Comparison of ENCODE assay signal across 11 cellular contexts in the genomic region with DNA sequence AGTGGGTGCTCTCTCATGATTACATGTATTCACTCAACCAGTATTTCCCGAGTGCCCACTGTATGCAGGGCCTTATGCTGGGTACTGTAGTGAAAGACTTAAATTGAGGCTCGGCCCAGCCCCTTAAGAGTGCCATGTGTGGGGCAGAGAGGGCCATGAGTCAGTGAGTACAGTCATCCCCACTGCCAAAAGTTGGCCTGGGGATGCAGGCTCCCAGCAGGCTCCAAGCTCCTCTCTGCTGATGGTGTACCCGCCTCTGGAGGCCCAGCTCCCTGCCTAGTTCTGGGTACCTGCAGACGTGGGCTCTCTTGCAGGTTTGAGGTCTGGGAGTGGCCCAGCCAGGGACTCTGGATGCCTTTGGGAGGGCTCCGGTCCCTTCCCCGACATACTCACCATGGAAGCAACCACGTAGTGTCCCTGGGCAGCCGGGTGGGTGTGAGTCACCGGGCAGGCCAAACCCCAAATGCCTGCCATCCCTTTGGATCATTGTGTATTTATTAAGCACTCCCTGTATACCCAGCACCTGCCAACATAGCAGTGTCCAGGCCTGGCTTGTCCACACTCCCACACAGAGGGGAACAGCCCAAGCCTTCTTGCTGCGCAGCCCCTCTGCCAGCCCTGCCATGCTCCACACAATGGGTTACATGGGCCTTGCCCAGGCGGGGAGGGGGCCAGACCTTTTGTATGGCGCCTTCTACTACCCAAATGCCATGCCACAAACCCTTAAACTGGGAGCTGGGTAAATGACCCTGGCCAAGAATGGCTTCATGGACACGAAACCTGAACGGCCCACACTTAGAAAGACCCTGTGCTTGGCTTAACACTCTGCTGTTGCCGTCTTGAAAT.
DNase-seq lines count a peak whose midpoint lies in the region; ATAC-seq and TF ChIP-seq lines count a peak whose summit lies in the region.
"Had no signal": no experiment of that assay in that cellular context is flagged by ENCODE, and none has a peak within 500 bp of the region (broad histone marks: within the 10 kb centered on the region; RNA-seq: fewer than 3 reads in every experiment).

No MANE protein-coding gene starts in this region.

- peak overlapping the region; percentile 25 for H3K27ac Mint-ChIP-seq in activated CD8-positive, alpha-beta T cell treated with anti-CD3 and anti-CD28 coated beads for 36 hours
- H3K27ac Mint-ChIP-seq in type B pancreatic cell: no peak overlapping the region
- H3K27ac Mint-ChIP-seq: CD4-positive, alpha-beta T cell; progenitor cell of endocrine pancreas had no signal

- intact Hi-C loops in activated CD8-positive, alpha-beta T cell treated with anti-CD3 and anti-CD28 coated beads for 36 hours (cut with micrococcal nuclease): no loop called here

- CTCF ChIA-PET in activated CD8-positive, alpha-beta T cell treated with anti-CD3 and anti-CD28 coated beads for 36 hours (lab: Charles Lee): interaction anchor here (1.3 to 1.4 kb wide), 3 partner anchors 10 to 199 kb away, joined by 3 read pairs; no protein-coding TSS in a partner anchor

- TF ChIP-seq CTCF in activated CD8-positive, alpha-beta T cell treated with anti-CD3 and anti-CD28 coated beads for 36 hours (IDR thresholded peaks at IDR 0.05): no peak
- TF ChIP-seq CTCF in type B pancreatic cell (conservative IDR thresholded peaks at IDR 0.05): no peak

- no peaks in the 10 kb centered on the region for H3K9me3 Mint-ChIP-seq in activated CD8-positive, alpha-beta T cell treated with anti-CD3 and anti-CD28 coated beads for 36 hours
- H3K9me3 Mint-ChIP-seq in type B pancreatic cell: no peaks in the 10 kb centered on the region
- H3K9me3 Mint-ChIP-seq: CD4-positive, alpha-beta T cell had no signal

- H3K4me1 Mint-ChIP-seq in activated CD8-positive, alpha-beta T cell treated with anti-CD3 and anti-CD28 coated beads for 36 hours (ENCODE audit: low read depth): peaks cover 40% of the 10 kb centered on the region
- peaks cover 20% of the 10 kb centered on the region for H3K4me1 Mint-ChIP-seq in type B pancreatic cell (ENCODE audit: unreplicated experiment)

- ATAC-seq in activated CD8-positive, alpha-beta T cell treated with anti-CD3 and anti-CD28 coated beads for 36 hours: peak; percentile 21

- POLR2A ChIA-PET in activated CD8-positive, alpha-beta T cell treated with anti-CD3 and anti-CD28 coated beads for 36 hours (lab: Charles Lee): interaction anchor here (1.1 kb wide), 1 partner anchor 7 kb away, joined by 3 read pairs; no protein-coding TSS in a partner anchor

- H3K4me3 Mint-ChIP-seq in activated CD8-positive, alpha-beta T cell treated with anti-CD3 and anti-CD28 coated beads for 36 hours: no peak overlapping the region
- H3K4me3 Mint-ChIP-seq in type B pancreatic cell: no peak overlapping the region

- no peaks in the 10 kb centered on the region for H3K36me3 Mint-ChIP-seq in activated CD8-positive, alpha-beta T cell treated with anti-CD3 and anti-CD28 coated beads for 36 hours (ENCODE audit: low read depth)
- no peaks in the 10 kb centered on the region for H3K36me3 Mint-ChIP-seq in type B pancreatic cell

- DNase-seq in AG08395 (ENCODE audit: low spot score): peak; percentile 65
- peak; percentile 80 for DNase-seq in HS-27A (ENCODE audit: low read depth)
- peak; percentile 18 for DNase-seq in activated CD8-positive, alpha-beta T cell treated with anti-CD3 and anti-CD28 coated beads for 36 hours
- DNase-seq in kidney tubule cell (ENCODE audit: low spot score): peak; percentile 63
- DNase-seq in NCI-H446 (lab: John Stamatoyannopoulos, UW): no peak
- no peak for DNase-seq in D341Med (ENCODE audit: low spot score)
- DNase-seq in type B pancreatic cell (ENCODE audit: extremely low spot score, unreplicated experiment): no peak
- DNase-seq in nucleus accumbens (lab: John Stamatoyannopoulos, UW): no peak
- DNase-seq: NCI-H524 had no signal

- no peaks in the 10 kb centered on the region for H3K27me3 Mint-ChIP-seq in activated CD8-positive, alpha-beta T cell treated with anti-CD3 and anti-CD28 coated beads for 36 hours
- H3K27me3 Mint-ChIP-seq in type B pancreatic cell: no peaks in the 10 kb centered on the region
- H3K27me3 Mint-ChIP-seq: CD4-positive, alpha-beta T cell; progenitor cell of endocrine pancreas had no signal

Comparison
In these comparisons a context has a peak if more than half of its experiments do, and no peak if none do; other contexts are left out.
1. DNase-seq: peak in AG08395 (single experiment), HS-27A (single experiment), activated CD8-positive, alpha-beta T cell treated with anti-CD3 and anti-CD28 coated beads for 36 hours (single experiment) and kidney tubule cell (single experiment); none in NCI-H446 (0 of 2), D341Med (single experiment), type B pancreatic cell (single experiment) and nucleus accumbens (0 of 56).